Comparison of ENCODE assay signal across 8 cellular contexts in genomic region chr6:54267798-54268197, GRCh38. TPM values are rescaled to one million over a fixed set of nuclear protein-coding genes. Genes with fewer than 3 reads are reported as not detected.
DNase-seq lines count a peak whose midpoint lies in the region; ATAC-seq and TF ChIP-seq lines count a peak whose summit lies in the region.

No MANE protein-coding gene starts in this region.

- no peaks in the 10 kb centered on the region for H3K79me2 ChIP-seq in MM.1S (ENCODE audit: low read length)

- H3K9me3 ChIP-seq in MM.1S (replicated peaks; ENCODE audit: insufficient read depth, low read length) (no peaks in the 10 kb centered on the region), mucosa of descending colon (no peaks in the 10 kb centered on the region), T-helper 17 cell (ENCODE audit: control insufficient read depth, low read length, poor library complexity, severe bottlenecking) (no peaks in the 10 kb centered on the region)

- H3K36me3 ChIP-seq in MM.1S (replicated peaks; ENCODE audit: insufficient read depth, low read length) (no peaks in the 10 kb centered on the region), mucosa of descending colon (ENCODE audit: low read depth) (no peaks in the 10 kb centered on the region)

- no peak overlapping the region for H3K4me2 ChIP-seq in MM.1S (ENCODE audit: low read depth, low read length)

- peak; percentile 64 for ATAC-seq in mucosa of descending colon
- ATAC-seq in T-helper 17 cell = no peak
- ATAC-seq in GM21526 (IDR thresholded peaks at IDR 0.05; ENCODE audit: low FRiP score, unreplicated experiment) = no peak

- H4K20me1 ChIP-seq in MM.1S (ENCODE audit: insufficient read depth, low read length) = no peaks in the 10 kb centered on the region

- H3K36me3 Mint-ChIP-seq in T-helper 17 cell (ENCODE audit: low read depth) = no peaks in the 10 kb centered on the region

- no peaks in the 10 kb centered on the region for H3K27me3 Mint-ChIP-seq in T-helper 17 cell

- no peak overlapping the region for H3K27ac ChIP-seq in MM.1S (ENCODE audit: low read length)

- H3K27me3 ChIP-seq in MM.1S (replicated peaks; ENCODE audit: insufficient read depth, low read length) = no peaks in the 10 kb centered on the region

- intact Hi-C loops in mucosa of descending colon (cut with DNase I, micrococcal nuclease) = loop anchor here in 1 of 2 donors (5.0 kb wide), 1 partner anchor 280 kb away; no protein-coding TSS in a partner anchor

- H3K9me2 ChIP-seq in MM.1S (replicated peaks; ENCODE audit: insufficient read depth, low read length) = no peaks in the 10 kb centered on the region

- H3K4me3 ChIP-seq in MM.1S (ENCODE audit: low read length) = no peak overlapping the region
- no peak overlapping the region for H3K4me3 ChIP-seq in mucosa of descending colon

- no peaks in the 10 kb centered on the region for H3F3A ChIP-seq in MM.1S (ENCODE audit: insufficient read depth, low read length)

- H3K4me1 Mint-ChIP-seq in T-helper 17 cell = no peaks in the 10 kb centered on the region

- TF ChIP-seq CTCF in MM.1S (IDR thresholded peaks at IDR 0.05; ENCODE audit: low read length) (peak; percentile 37), mucosa of descending colon (IDR thresholded peaks at IDR 0.05) (no peak)

- no peak overlapping the region for H3K4me3 Mint-ChIP-seq in T-helper 17 cell

- no peak overlapping the region for H2AFZ ChIP-seq in MM.1S (ENCODE audit: low read length)

- no peak overlapping the region for H3K27ac Mint-ChIP-seq in T-helper 17 cell

- no peak overlapping the region for H3K9ac ChIP-seq in MM.1S (ENCODE audit: low read length)

- DNase-seq in SIG-M5 treated with dmso at 0.1 percent for 504 hours (lab: John Stamatoyannopoulos, UW; ENCODE audit: unreplicated experiment) (peak; percentile 16), SIG-M5 (lab: John Stamatoyannopoulos, UW) (no peak), MM.1S (peak; percentile 52), astrocyte of the hippocampus (ENCODE audit: low read depth, low spot score) (peak; percentile 53), mucosa of descending colon (peak in 1 of 3 donors; percentile 79), NCI-H128 (lab: John Stamatoyannopoulos, UW; ENCODE audit: unreplicated experiment) (no peak), T-helper 17 cell (no peak)

- H3K4me1 ChIP-seq in MM.1S (ENCODE audit: low read length) (no peaks in the 10 kb centered on the region), mucosa of descending colon (ENCODE audit: low read depth) (peaks cover 6% of the 10 kb centered on the region)

RNA-seq across cellular contexts. Expression of gene TINAG, which starts 40.4 kb away (rescaled TPM):
- 10 to 100 TPM; 25.2 to 55.5 (median 28.1) TPM for total RNA-seq in mucosa of descending colon
- not detected for total RNA-seq in T-helper 17 cell

Comparison
In these comparisons a context has a peak if more than half of its experiments do, and no peak if none do; other contexts are left out.
1. DNase-seq: peak in SIG-M5 treated with dmso at 0.1 percent for 504 hours (single experiment), MM.1S (single experiment) and astrocyte of the hippocampus (single experiment); none in SIG-M5 (single experiment), NCI-H128 (single experiment) and T-helper 17 cell (0 of 3).
2. RNA of gene TINAG, which starts 40.4 kb away (total RNA-seq): 25.2 to 55.5 TPM in mucosa of descending colon; not detected in T-helper 17 cell; every median in the first group is over 10 times any median in the second.